ENCODE assay signal across 14 cellular contexts in the genomic region with DNA sequence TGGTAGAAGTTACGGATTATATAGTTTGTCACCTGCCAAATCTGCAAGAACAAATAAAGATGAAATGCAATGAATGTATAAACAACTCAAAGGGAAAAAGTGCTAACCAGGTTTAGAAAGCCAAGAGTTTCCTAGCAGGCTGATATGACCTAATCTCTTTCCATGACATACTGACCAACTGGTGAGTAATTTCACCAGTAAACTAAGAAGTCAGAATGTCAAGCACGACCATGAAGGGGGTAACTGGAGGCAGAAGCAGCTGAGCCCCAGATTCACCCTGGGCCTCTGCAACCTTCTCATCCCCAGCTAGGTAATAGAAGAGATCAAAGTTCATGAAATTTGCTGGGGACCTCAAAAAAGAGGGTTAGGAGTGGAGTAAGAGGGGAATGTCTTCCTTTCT. TPM values are rescaled to one million over a fixed set of nuclear protein-coding genes. Genes with fewer than 3 reads are reported as not detected.
DNase-seq lines count a peak whose midpoint lies in the region; ATAC-seq and TF ChIP-seq lines count a peak whose summit lies in the region.
"Had no signal": no experiment of that assay in that cellular context is flagged by ENCODE, and none has a peak within 500 bp of the region (broad histone marks: within the 10 kb centered on the region; RNA-seq: fewer than 3 reads in every experiment).

No MANE protein-coding gene starts in this region.

- peaks cover 8% of the 10 kb centered on the region for H3K4me1 Mint-ChIP-seq in activated CD4-positive, alpha-beta T cell treated with anti-CD3 and anti-CD28 coated beads, Interleukin-2, amount 10 ng/mL, durations not matched to agents 24 days and 14 days
- H3K4me1 Mint-ChIP-seq in activated CD4-positive, alpha-beta T cell treated with anti-CD3 and anti-CD28 coated beads, Interleukin-2, amount 10 ng/mL, durations not matched to agents 7 days and 5 days = no peaks in the 10 kb centered on the region
- H3K4me1 Mint-ChIP-seq in stimulated activated naive CD8-positive, alpha-beta T cell treated with anti-CD3 and anti-CD28 coated beads, Interleukin-15, amount 100 ng/mL, for 72 hours = peaks cover 11% of the 10 kb centered on the region

- DNase-seq in activated CD4-positive, alpha-beta T cell treated with anti-CD3 and anti-CD28 coated beads, Interleukin-2, amount 10 ng/mL, durations not matched to agents 24 days and 14 days = no peak
- no peak for DNase-seq in activated CD4-positive, alpha-beta T cell treated with anti-CD3 and anti-CD28 coated beads, Interleukin-2, amount 10 ng/mL, durations not matched to agents 7 days and 5 days
- peak; percentile 61 for DNase-seq in fibroblast of peridontal ligament (ENCODE audit: extremely low read depth)
- peak in 1 of 2 donors; percentile 36 for DNase-seq in stimulated activated naive CD8-positive, alpha-beta T cell treated with anti-CD3 and anti-CD28 coated beads, Interleukin-15, amount 100 ng/mL, for 72 hours
- DNase-seq in amygdala (lab: John Stamatoyannopoulos, UW) = no peak
- DNase-seq in SW480 (ENCODE audit: low spot score) = no peak
- no peak for DNase-seq in lower lobe of right lung
- DNase-seq: cerebellar nuclear complex; DMS53; foreskin melanocyte; stimulated activated CD4-positive, alpha-beta T cell treated with anti-CD3 and anti-CD28 coated beads, Interleukin-4, amount 100 ng/mL, for 4 hours had no signal

- intact Hi-C loops in activated CD4-positive, alpha-beta T cell treated with anti-CD3 and anti-CD28 coated beads, Interleukin-2, amount 10 ng/mL, durations not matched to agents 24 days and 14 days (cut with micrococcal nuclease) = loop anchor here (5.0 kb wide), 2 partner anchors 50 to 120 kb away; no protein-coding TSS in a partner anchor
- intact Hi-C loops in lower lobe of right lung (cut with DNase I) = no loop called here

- no peaks in the 10 kb centered on the region for H3K9me3 ChIP-seq in lower lobe of right lung
- H3K9me3 ChIP-seq: ovary had no signal

- ATAC-seq in HG03442 (IDR thresholded peaks at IDR 0.05; ENCODE audit: unreplicated experiment) = peak; percentile 75
- peak; percentile 97 for ATAC-seq in stimulated activated naive CD8-positive, alpha-beta T cell treated with anti-CD3 and anti-CD28 coated beads, Interleukin-15, amount 100 ng/mL, for 72 hours
- ATAC-seq in lower lobe of right lung = no peak
- ATAC-seq: HCT116 had no signal

- H3K4me1 ChIP-seq in lower lobe of right lung = no peaks in the 10 kb centered on the region

- peak overlapping the region; percentile 75 for H3K27ac Mint-ChIP-seq in activated CD4-positive, alpha-beta T cell treated with anti-CD3 and anti-CD28 coated beads, Interleukin-2, amount 10 ng/mL, durations not matched to agents 24 days and 14 days
- H3K27ac Mint-ChIP-seq in activated CD4-positive, alpha-beta T cell treated with anti-CD3 and anti-CD28 coated beads, Interleukin-2, amount 10 ng/mL, durations not matched to agents 7 days and 5 days = no peak overlapping the region
- peak overlapping the region in 1 of 2 donors; percentile 72 for H3K27ac Mint-ChIP-seq in stimulated activated naive CD8-positive, alpha-beta T cell treated with anti-CD3 and anti-CD28 coated beads, Interleukin-15, amount 100 ng/mL, for 72 hours

- no peak for TF ChIP-seq CTCF in lower lobe of right lung (IDR thresholded peaks at IDR 0.05)

- H3K27me3 Mint-ChIP-seq in activated CD4-positive, alpha-beta T cell treated with anti-CD3 and anti-CD28 coated beads, Interleukin-2, amount 10 ng/mL, durations not matched to agents 24 days and 14 days = peaks cover 31% of the 10 kb centered on the region
- H3K27me3 Mint-ChIP-seq in activated CD4-positive, alpha-beta T cell treated with anti-CD3 and anti-CD28 coated beads, Interleukin-2, amount 10 ng/mL, durations not matched to agents 7 days and 5 days = peaks cover 42% of the 10 kb centered on the region
- H3K27me3 Mint-ChIP-seq in stimulated activated naive CD8-positive, alpha-beta T cell treated with anti-CD3 and anti-CD28 coated beads, Interleukin-15, amount 100 ng/mL, for 72 hours = peaks cover 46% of the 10 kb centered on the region

- CTCF ChIA-PET in activated CD4-positive, alpha-beta T cell treated with anti-CD3 and anti-CD28 coated beads, Interleukin-2, amount 10 ng/mL, durations not matched to agents 7 days and 5 days (lab: Charles Lee) = interaction anchor here (1.3 to 2.5 kb wide), 2 partner anchors 8 to 10 kb away, joined by 4 to 6 read pairs; partner anchors contain the start of gene RHOB

- H3K4me3 ChIP-seq in lower lobe of right lung = no peak overlapping the region
- H3K4me3 ChIP-seq: ovary had no signal

- POLR2A ChIA-PET in activated CD4-positive, alpha-beta T cell treated with anti-CD3 and anti-CD28 coated beads, Interleukin-2, amount 10 ng/mL, durations not matched to agents 7 days and 5 days (lab: Charles Lee) = no interaction called here

- H3K9me3 Mint-ChIP-seq in activated CD4-positive, alpha-beta T cell treated with anti-CD3 and anti-CD28 coated beads, Interleukin-2, amount 10 ng/mL, durations not matched to agents 24 days and 14 days = peaks cover 5% of the 10 kb centered on the region
- no peaks in the 10 kb centered on the region for H3K9me3 Mint-ChIP-seq in activated CD4-positive, alpha-beta T cell treated with anti-CD3 and anti-CD28 coated beads, Interleukin-2, amount 10 ng/mL, durations not matched to agents 7 days and 5 days
- H3K9me3 Mint-ChIP-seq in stimulated activated naive CD8-positive, alpha-beta T cell treated with anti-CD3 and anti-CD28 coated beads, Interleukin-15, amount 100 ng/mL, for 72 hours = peaks cover 0 to 7% of the 10 kb centered on the region in 2 donors

- H3K27ac ChIP-seq in lower lobe of right lung = no peak overlapping the region
- H3K27ac ChIP-seq: ovary had no signal

- H3K27me3 ChIP-seq in lower lobe of right lung (ENCODE audit: low read depth) = no peaks in the 10 kb centered on the region
- H3K27me3 ChIP-seq: ovary had no signal

- H3K4me3 Mint-ChIP-seq in activated CD4-positive, alpha-beta T cell treated with anti-CD3 and anti-CD28 coated beads, Interleukin-2, amount 10 ng/mL, durations not matched to agents 24 days and 14 days = no peak overlapping the region
- H3K4me3 Mint-ChIP-seq in activated CD4-positive, alpha-beta T cell treated with anti-CD3 and anti-CD28 coated beads, Interleukin-2, amount 10 ng/mL, durations not matched to agents 7 days and 5 days = no peak overlapping the region
- H3K4me3 Mint-ChIP-seq in stimulated activated naive CD8-positive, alpha-beta T cell treated with anti-CD3 and anti-CD28 coated beads, Interleukin-15, amount 100 ng/mL, for 72 hours = peak overlapping the region; percentile 25 to 30

- H3K36me3 Mint-ChIP-seq in activated CD4-positive, alpha-beta T cell treated with anti-CD3 and anti-CD28 coated beads, Interleukin-2, amount 10 ng/mL, durations not matched to agents 24 days and 14 days (ENCODE audit: low read depth) = no peaks in the 10 kb centered on the region
- no peaks in the 10 kb centered on the region for H3K36me3 Mint-ChIP-seq in activated CD4-positive, alpha-beta T cell treated with anti-CD3 and anti-CD28 coated beads, Interleukin-2, amount 10 ng/mL, durations not matched to agents 7 days and 5 days (ENCODE audit: low read depth)

- no peaks in the 10 kb centered on the region for H3K36me3 ChIP-seq in lower lobe of right lung
- H3K36me3 ChIP-seq: ovary had no signal

RNA-seq across cellular contexts. Expression of gene RHOB, which starts 10.2 kb away (rescaled TPM):
- 16.4 and 18.5 TPM in 2 replicates for total RNA-seq in activated CD4-positive, alpha-beta T cell treated with anti-CD3 and anti-CD28 coated beads, Interleukin-2, amount 10 ng/mL, durations not matched to agents 24 days and 14 days
- total RNA-seq in activated CD4-positive, alpha-beta T cell treated with anti-CD3 and anti-CD28 coated beads, Interleukin-2, amount 10 ng/mL, durations not matched to agents 7 days and 5 days = under 1 TPM; 0.52 to 0.67 TPM
- total RNA-seq in lower lobe of right lung = 176 TPM

Comparison
In these comparisons a context has a peak if more than half of its experiments do, and no peak if none do; other contexts are left out.
1. RNA of gene RHOB, which starts 10.2 kb away (total RNA-seq): 176 TPM in lower lobe of right lung (single experiment) and 16.4 to 18.5 TPM in activated CD4-positive, alpha-beta T cell treated with anti-CD3 and anti-CD28 coated beads, Interleukin-2, amount 10 ng/mL, durations not matched to agents 24 days and 14 days; 0.52 to 0.67 TPM in activated CD4-positive, alpha-beta T cell treated with anti-CD3 and anti-CD28 coated beads, Interleukin-2, amount 10 ng/mL, durations not matched to agents 7 days and 5 days; every median in the first group is over 10 times any median in the second.
2. H3K4me3 Mint-ChIP-seq: peak in stimulated activated naive CD8-positive, alpha-beta T cell treated with anti-CD3 and anti-CD28 coated beads, Interleukin-15, amount 100 ng/mL, for 72 hours (2 of 2); none in activated CD4-positive, alpha-beta T cell treated with anti-CD3 and anti-CD28 coated beads, Interleukin-2, amount 10 ng/mL, durations not matched to agents 24 days and 14 days (single experiment) and activated CD4-positive, alpha-beta T cell treated with anti-CD3 and anti-CD28 coated beads, Interleukin-2, amount 10 ng/mL, durations not matched to agents 7 days and 5 days (single experiment).
3. ATAC-seq: peak in HG03442 (single experiment) and stimulated activated naive CD8-positive, alpha-beta T cell treated with anti-CD3 and anti-CD28 coated beads, Interleukin-15, amount 100 ng/mL, for 72 hours (single experiment); none in lower lobe of right lung (0 of 2).